4 cellular contexts compared by ENCODE assay signal in the genomic region with DNA sequence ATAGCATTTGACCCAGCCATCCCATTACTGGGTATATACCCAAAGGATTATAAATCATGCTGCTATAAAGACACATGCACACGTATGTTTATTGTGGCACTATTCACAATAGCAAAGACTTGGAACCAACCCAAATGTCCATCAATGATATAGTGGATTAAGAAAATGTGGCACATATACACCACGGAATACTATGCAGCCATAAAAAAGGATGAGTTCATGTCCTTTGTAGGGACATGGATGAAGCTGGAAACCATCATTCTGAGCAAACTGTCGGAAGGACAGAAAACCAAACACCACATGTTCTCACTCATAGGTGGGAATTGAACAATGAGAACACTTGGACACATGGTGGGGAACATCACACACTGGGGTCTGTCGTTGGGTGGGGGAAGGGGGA. TPM values are rescaled to one million over a fixed set of nuclear protein-coding genes. Genes with fewer than 3 reads are reported as not detected.
"Had no signal": no experiment of that assay in that cellular context is flagged by ENCODE, and none has a peak within 500 bp of the region (broad histone marks: within the 10 kb centered on the region; RNA-seq: fewer than 3 reads in every experiment).

No MANE protein-coding gene starts in this region.

RNA-seq across cellular contexts. Expression of gene PODN, which starts 51.8 kb away (rescaled TPM):
- total RNA-seq: OCI-LY7, PC-3, PC-9, SK-MEL-5 had no signal
